Comparison of ENCODE assay signal across 8 cellular contexts in the genomic region with DNA sequence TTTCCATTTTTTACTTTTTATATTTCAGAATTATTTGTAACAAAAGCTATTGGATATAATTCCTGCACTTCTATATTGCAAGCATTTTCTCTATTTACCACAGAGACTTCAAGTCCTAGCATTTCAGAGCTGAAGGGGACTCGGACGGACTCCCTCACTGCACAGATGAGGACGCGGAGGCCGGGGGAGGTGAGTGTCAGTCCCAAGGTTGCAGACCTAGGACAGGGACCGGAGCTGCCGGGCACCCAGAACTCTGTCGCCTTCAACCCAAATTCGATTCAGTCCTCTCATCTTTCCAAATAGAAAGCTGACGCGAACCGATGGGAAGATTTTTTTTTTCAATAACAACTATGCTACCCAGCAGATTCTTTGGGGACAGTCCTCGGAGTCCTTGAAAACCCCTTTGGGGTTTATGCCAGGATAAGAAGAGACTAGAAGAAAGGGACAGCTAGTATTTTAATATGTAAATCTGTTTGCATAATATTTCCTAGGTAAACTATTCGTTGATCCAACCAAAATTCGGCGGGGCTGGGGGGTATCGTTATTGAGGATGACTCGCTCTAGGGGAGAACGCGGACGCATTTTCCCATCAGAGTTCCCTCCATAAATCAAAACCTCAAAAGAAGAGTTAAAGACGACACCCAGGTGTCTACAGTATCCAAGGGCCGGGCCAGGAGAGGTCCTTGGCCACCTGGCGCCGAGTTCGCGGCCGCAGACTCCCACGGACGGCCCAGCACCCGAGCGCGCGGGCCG. TPM values are rescaled to one million over a fixed set of nuclear protein-coding genes. Genes with fewer than 3 reads are reported as not detected.
DNase-seq lines count a peak whose midpoint lies in the region; ATAC-seq, FAIRE-seq and TF ChIP-seq lines count a peak whose summit lies in the region.

No MANE protein-coding gene starts in this region.

- no peaks in the 10 kb centered on the region for H3K9me2 ChIP-seq in GM23338 (ENCODE audit: insufficient read depth)

- peaks cover 6% of the 10 kb centered on the region for H3K9me3 ChIP-seq in WERI-Rb-1 (ENCODE audit: severe bottlenecking)
- H3K9me3 ChIP-seq in iPS-15b (ENCODE audit: control insufficient read depth, insufficient read depth, low read length) = no peaks in the 10 kb centered on the region
- H3K9me3 ChIP-seq in small intestine (ENCODE audit: control insufficient read depth, low read depth) = no peaks in the 10 kb centered on the region

- H3K27me3 Mint-ChIP-seq in GM23338 (ENCODE audit: insufficient read depth, low read depth, poor library complexity) = peaks cover 38% of the 10 kb centered on the region

- DNase-seq in GM23338 (ENCODE audit: low spot score) (peak; percentile 20), WERI-Rb-1 (no peak), small intestine (no peak), mesenteric fat pad (ENCODE audit: low spot score) (no peak), hypothalamus (lab: John Stamatoyannopoulos, UW) (no peak), NCI-H1092 (lab: John Stamatoyannopoulos, UW) (no peak)

- H3F3A ChIP-seq in GM23338 (replicated peaks; ENCODE audit: low read depth) = 0 out of 2 replicates have a peak, but pooled peaks cover 3% of the 10 kb centered on the region

- no peak for FAIRE-seq in small intestine (lab: Jason Lieb, UNC)

- TF ChIP-seq CTCF in GM23338 (conservative IDR thresholded peaks at IDR 0.05; ENCODE audit: low read depth in 2 of 2) (no peak), WERI-Rb-1 (IDR thresholded peaks at IDR 0.05; ENCODE audit: low read depth, low read length) (no peak)

- ATAC-seq in GM23338 = peak; percentile 20
- ATAC-seq in GM18502 (IDR thresholded peaks at IDR 0.05; ENCODE audit: poor library complexity, unreplicated experiment) = no peak

- H3K36me3 Mint-ChIP-seq in GM23338 (ENCODE audit: low read depth) = no peaks in the 10 kb centered on the region

- no peaks in the 10 kb centered on the region for H4K20me1 ChIP-seq in GM23338 (replicated peaks; ENCODE audit: insufficient read depth)

- no peak overlapping the region for H3K27ac Mint-ChIP-seq in GM23338

- peak overlapping the region; percentile 82 for H3K4me3 ChIP-seq in GM23338
- H3K4me3 ChIP-seq in WERI-Rb-1 (ENCODE audit: low read depth, low read length) = peak overlapping the region; percentile 56
- H3K4me3 ChIP-seq in iPS-15b (ENCODE audit: low read depth, low read length) = peak overlapping the region; percentile 59
- peak overlapping the region; percentile 25 to 49 for H3K4me3 ChIP-seq in small intestine (ENCODE audit: low read depth in 1 of 2, low read length in 2 of 2)

- H3K9ac ChIP-seq in iPS-15b (ENCODE audit: low read depth, low read length) = no peak overlapping the region

- WGBS in small intestine, 3 donors = 10 to 18% (median 16%) methylated on average over 35 of the region's 35 CpGs

- H3K4me3 Mint-ChIP-seq in GM23338 = peak overlapping the region; percentile 78

- no peak overlapping the region for H3K27ac ChIP-seq in GM23338 (ENCODE audit: low read depth)
- no peak overlapping the region for H3K27ac ChIP-seq in WERI-Rb-1
- no peak overlapping the region for H3K27ac ChIP-seq in small intestine (ENCODE audit: low read depth in 1 of 2, low read length in 1 of 2)

- H3K9me3 Mint-ChIP-seq in GM23338 = no peaks in the 10 kb centered on the region; the same call in 2 of the 3 replicates

- no peaks in the 10 kb centered on the region for H3K36me3 ChIP-seq in GM23338 (ENCODE audit: insufficient read depth)
- H3K36me3 ChIP-seq in WERI-Rb-1 = no peaks in the 10 kb centered on the region
- no peaks in the 10 kb centered on the region for H3K36me3 ChIP-seq in iPS-15b (ENCODE audit: control insufficient read depth, insufficient read depth, low read length)
- H3K36me3 ChIP-seq in small intestine (ENCODE audit: control insufficient read depth in 2 of 2, insufficient read depth in 2 of 2, low read length in 2 of 2) = no peaks in the 10 kb centered on the region

- H3K79me2 ChIP-seq in GM23338 (replicated peaks; ENCODE audit: insufficient read depth) = no peaks in the 10 kb centered on the region

- H3K4me2 ChIP-seq in GM23338 = peak overlapping the region; percentile 82

- H3K4me1 Mint-ChIP-seq in GM23338 = peaks cover 9% of the 10 kb centered on the region

- H3K27me3 ChIP-seq in GM23338 (ENCODE audit: insufficient read depth) = peaks cover 64% of the 10 kb centered on the region
- peaks cover 85% of the 10 kb centered on the region for H3K27me3 ChIP-seq in WERI-Rb-1 (ENCODE audit: insufficient read depth, low read depth, severe bottlenecking)
- H3K27me3 ChIP-seq in iPS-15b (ENCODE audit: control insufficient read depth, insufficient read depth, low read length) = peaks cover 35% of the 10 kb centered on the region
- H3K27me3 ChIP-seq in small intestine (ENCODE audit: control insufficient read depth in 2 of 2, insufficient read depth in 2 of 2, low read length in 2 of 2) = peaks cover 17 to 27% of the 10 kb centered on the region in 2 donors

- peak overlapping the region; percentile 67 for H2AFZ ChIP-seq in GM23338

- peaks cover 6% of the 10 kb centered on the region for H3K4me1 ChIP-seq in GM23338 (ENCODE audit: insufficient read depth)
- H3K4me1 ChIP-seq in iPS-15b (ENCODE audit: control insufficient read depth, insufficient read depth, low read length) = no peaks in the 10 kb centered on the region
- H3K4me1 ChIP-seq in small intestine (ENCODE audit: control insufficient read depth in 2 of 2, insufficient read depth in 1 of 2, low read depth in 1 of 2, low read length in 1 of 2) = peaks cover 0 to 2% of the 10 kb centered on the region in 2 donors

TF ChIP-seq in GM23338, 12 proteins besides CTCF, POLR2A, EP300 and RAD21:
- TF ChIP-seq ZNF114 (CRISPR knock-in tag; IDR thresholded peaks at IDR 0.05) = no peak
- peak; percentile 10 for TF ChIP-seq EZH2 (IDR thresholded peaks at IDR 0.05; ENCODE audit: low read depth, unreplicated experiment)
- no peak for TF ChIP-seq CREB1 (CRISPR knock-in tag; IDR thresholded peaks at IDR 0.05; ENCODE audit: low read depth)
- no peak for TF ChIP-seq JUNB (IDR thresholded peaks at IDR 0.05; ENCODE audit: unreplicated experiment)

RNA-seq across cellular contexts. Expression of gene FLT3, which starts 0.8 kb away (rescaled TPM):
- total RNA-seq in GM23338 (2014; rRNA removed; shearing (Covaris generic)) = 0.17 and 0.66 TPM in 2 replicates
- polyA plus RNA-seq in GM23338 (2016; fragmentation: Nextera tagmentation; extraction: Ambion mirVana) (0.23 and 0.44 TPM in 2 replicates), small intestine (under 1 TPM in 2 of 3 donors, not detected in 1; 0.19 to 0.27 TPM)
- total RNA-seq in mesenteric fat pad = 0.55 TPM

RNA-seq across cellular contexts. Expression of gene PAN3, which starts 38.8 kb away (rescaled TPM):
- 52.5 and 58.2 TPM in 2 replicates for total RNA-seq in GM23338 (2014; rRNA removed; shearing (Covaris generic))
- polyA plus RNA-seq in GM23338 (2016; fragmentation: Nextera tagmentation; extraction: Ambion mirVana) = 20.6 and 27.4 TPM in 2 replicates
- 10 to 100 TPM in 1 of 3 donors, 1 to 10 TPM in 2; 7.8 to 13.2 (median 8.0) TPM for polyA plus RNA-seq in small intestine
- 31.2 TPM for total RNA-seq in mesenteric fat pad
